In genomic region chr12:106732890-106733289, GRCh38 we compare ENCODE assay signal across 28 cellular contexts.
"Had no signal": no experiment of that assay in that cellular context is flagged by ENCODE, and none has a peak within 500 bp of the region (broad histone marks: within the 10 kb centered on the region; RNA-seq: fewer than 3 reads in every experiment).

No MANE protein-coding gene starts in this region.

- H3K4me1 ChIP-seq: colonic mucosa, esophagus muscularis mucosa, esophagus squamous epithelium, foreskin keratinocyte, gastrocnemius medialis, gastroesophageal sphincter, heart left ventricle, heart right ventricle had no signal

- H3K27me3 ChIP-seq: colonic mucosa, dorsolateral prefrontal cortex, esophagus muscularis mucosa, gastrocnemius medialis, gastroesophageal sphincter had no signal

- H3K4me3 ChIP-seq: colonic mucosa, coronary artery, dorsolateral prefrontal cortex, esophagus muscularis mucosa, esophagus squamous epithelium, gastrocnemius medialis, gastroesophageal sphincter, heart left ventricle, heart right ventricle had no signal

- H3K9me3 ChIP-seq: colonic mucosa, esophagus muscularis mucosa, esophagus squamous epithelium, gastrocnemius medialis, gastroesophageal sphincter, heart left ventricle, heart right ventricle had no signal

- ATAC-seq: effector memory CD8-positive, alpha-beta T cell; esophagus mucosa; foreskin keratinocyte; gastrocnemius medialis; gastroesophageal sphincter; heart left ventricle; heart right ventricle had no signal

- H3K27ac ChIP-seq: colonic mucosa, coronary artery, dorsolateral prefrontal cortex, epithelial cell of prostate, esophagus muscularis mucosa, esophagus squamous epithelium, foreskin keratinocyte, gastrocnemius medialis, gastroesophageal sphincter, heart left ventricle, heart right ventricle had no signal

- H3K36me3 ChIP-seq: colonic mucosa, esophagus muscularis mucosa, esophagus squamous epithelium, gastrocnemius medialis, gastroesophageal sphincter, heart left ventricle, heart right ventricle had no signal

- DNase-seq: colonic mucosa; cortex of kidney; dermis blood vessel endothelial cell; dorsolateral prefrontal cortex; effector CD4-positive, alpha-beta T cell; effector CD8-positive, alpha-beta T cell; effector memory CD4-positive, alpha-beta T cell; effector memory CD8-positive, alpha-beta T cell; endodermal cell; erythroblast; esophagus squamous epithelium; foreskin fibroblast; foreskin keratinocyte; foreskin melanocyte; gastrocnemius medialis; glutamatergic neuron; head of caudate nucleus; heart left ventricle; heart right ventricle had no signal

- FAIRE-seq: colon, endometrium, endothelial cell of umbilical vein, frontal cortex had no signal
